Comparison of ENCODE assay signal across 17 cellular contexts in genomic region chr6:52262620-52263344, GRCh38. TPM values are rescaled to one million over a fixed set of nuclear protein-coding genes. Genes with fewer than 3 reads are reported as not detected.
"Had no signal": no experiment of that assay in that cellular context is flagged by ENCODE, and none has a peak within 500 bp of the region (broad histone marks: within the 10 kb centered on the region; RNA-seq: fewer than 3 reads in every experiment).

No MANE protein-coding gene starts in this region.

- H3K9me3 ChIP-seq: ovary, psoas muscle, testis had no signal

- H3K4me3 Mint-ChIP-seq: endodermal cell, memory B cell, T-helper 17 cell, type B pancreatic cell had no signal

- H3K9me3 Mint-ChIP-seq: activated T-helper 2 cell treated with anti-CD3 and anti-CD28 coated beads, Interferon-gamma antibody, Interleukin-2, Interleukin-4, amounts not matched to agents 10 μg/mL and 5 μg/mL and 100 μg/mL, durations not matched to agents 14 hours and 24 hours and 36 hours; endodermal cell; memory B cell; type B pancreatic cell had no signal

- H3K4me1 Mint-ChIP-seq: endodermal cell, memory B cell had no signal

- H3K36me3 ChIP-seq: ovary had no signal

- H3K27ac ChIP-seq: brain microvascular endothelial cell, dorsolateral prefrontal cortex, epithelial cell of prostate, hepatocyte, ovary, psoas muscle, testis had no signal

- H3K27me3 Mint-ChIP-seq: memory B cell, T-helper 17 cell, type B pancreatic cell had no signal

- H3K27me3 ChIP-seq: brain microvascular endothelial cell, dorsolateral prefrontal cortex, hepatocyte, ovary, testis had no signal

- H3K4me1 ChIP-seq: psoas muscle, testis had no signal

- H3K27ac Mint-ChIP-seq: activated T-helper 2 cell treated with anti-CD3 and anti-CD28 coated beads, Interferon-gamma antibody, Interleukin-2, Interleukin-4, amounts not matched to agents 10 μg/mL and 5 μg/mL and 100 μg/mL, durations not matched to agents 14 hours and 24 hours and 36 hours; endodermal cell; memory B cell; T-helper 17 cell; type B pancreatic cell had no signal

- H3K4me3 ChIP-seq: dorsolateral prefrontal cortex, hepatocyte, ovary, psoas muscle, testis had no signal

RNA-seq across cellular contexts. Expression of gene IL17F, which starts 18.5 kb away (rescaled TPM):
- total RNA-seq: activated T-helper 2 cell treated with anti-CD3 and anti-CD28 coated beads, Interferon-gamma antibody, Interleukin-2, Interleukin-4, amounts not matched to agents 10 μg/mL and 5 μg/mL and 100 μg/mL, durations not matched to agents 14 hours and 24 hours and 36 hours; endodermal cell; glomerular endothelial cell; hepatocyte; liver; mononuclear cell; ovary; psoas muscle; right cardiac atrium; skeletal muscle tissue; testis had no signal
- polyA plus RNA-seq: hepatocyte, liver, ovary, psoas muscle, right cardiac atrium had no signal
